ENCODE assay signal across 1 cellular context in genomic region chr10:21756707-21757600, GRCh38.
TF ChIP-seq lines count a peak whose summit lies in the region.

No MANE protein-coding gene starts in this region.

TF ChIP-seq in K562, 482 proteins besides CTCF, POLR2A, EP300 and RAD21:
- TF ChIP-seq FOXA3 (CRISPR knock-in tag; conservative IDR thresholded peaks at IDR 0.05 in 1 of 2, IDR thresholded peaks at IDR 0.05 in 1 of 2) (0 out of 4 replicates have a peak, but pooled peaks of 1 of the 2 experiments have one; percentile 22), C11orf30 (IDR thresholded peaks at IDR 0.05; ENCODE audit: low read depth) (peak; percentile 64), HINFP (tag; conservative IDR thresholded peaks at IDR 0.05; ENCODE audit: low read depth) (no peak), CLOCK (CRISPR knock-in tag; IDR thresholded peaks at IDR 0.05; ENCODE audit: borderline replicate concordance) (no peak), ZFP1 (CRISPR knock-in tag; IDR thresholded peaks at IDR 0.05) (no peak), NCOA2 (IDR thresholded peaks at IDR 0.05; ENCODE audit: partially characterized antibody in 2 of 2) (no peak), MAFG (tag; conservative IDR thresholded peaks at IDR 0.05) (peak; percentile 42; the same call in 1 of the 2 replicates), FOXK1 (CRISPR knock-in tag; IDR thresholded peaks at IDR 0.05; ENCODE audit: borderline replicate concordance) (no peak), ZNF316 (IDR thresholded peaks at IDR 0.05) (peak; percentile 67)
- TF ChIP-seq, protein P1, sequence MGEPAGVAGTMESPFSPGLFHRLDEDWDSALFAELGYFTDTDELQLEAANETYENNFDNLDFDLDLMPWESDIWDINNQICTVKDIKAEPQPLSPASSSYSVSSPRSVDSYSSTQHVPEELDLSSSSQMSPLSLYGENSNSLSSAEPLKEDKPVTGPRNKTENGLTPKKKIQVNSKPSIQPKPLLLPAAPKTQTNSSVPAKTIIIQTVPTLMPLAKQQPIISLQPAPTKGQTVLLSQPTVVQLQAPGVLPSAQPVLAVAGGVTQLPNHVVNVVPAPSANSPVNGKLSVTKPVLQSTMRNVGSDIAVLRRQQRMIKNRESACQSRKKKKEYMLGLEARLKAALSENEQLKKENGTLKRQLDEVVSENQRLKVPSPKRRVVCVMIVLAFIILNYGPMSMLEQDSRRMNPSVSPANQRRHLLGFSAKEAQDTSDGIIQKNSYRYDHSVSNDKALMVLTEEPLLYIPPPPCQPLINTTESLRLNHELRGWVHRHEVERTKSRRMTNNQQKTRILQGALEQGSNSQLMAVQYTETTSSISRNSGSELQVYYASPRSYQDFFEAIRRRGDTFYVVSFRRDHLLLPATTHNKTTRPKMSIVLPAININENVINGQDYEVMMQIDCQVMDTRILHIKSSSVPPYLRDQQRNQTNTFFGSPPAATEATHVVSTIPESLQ (CRISPR knock-in tag; IDR thresholded peaks at IDR 0.05): no peak
